8 cellular contexts compared by ENCODE assay signal in the genomic region with DNA sequence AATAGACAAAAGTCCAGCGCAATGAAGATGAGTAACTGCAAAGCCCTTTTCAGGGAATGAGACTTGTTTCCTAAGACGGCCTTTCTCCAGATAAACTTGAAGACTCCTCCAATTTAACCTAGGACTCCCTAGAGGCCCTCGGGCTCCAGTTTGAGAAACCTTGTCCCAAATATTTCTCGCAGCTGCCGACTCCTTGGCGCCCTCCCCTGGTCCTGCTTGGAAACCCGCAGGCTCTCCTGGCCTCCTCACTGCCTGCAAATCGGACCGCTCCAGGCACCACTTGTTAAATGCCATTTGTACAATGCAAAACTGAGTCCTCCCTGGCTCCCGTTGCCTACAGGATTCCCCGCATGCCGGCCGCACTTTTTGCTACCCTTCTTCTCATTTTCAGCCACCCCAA. TPM values are rescaled to one million over a fixed set of nuclear protein-coding genes. Genes with fewer than 3 reads are reported as not detected.
DNase-seq lines count a peak whose midpoint lies in the region; TF ChIP-seq lines count a peak whose summit lies in the region.

No MANE protein-coding gene starts in this region.

- no peaks in the 10 kb centered on the region for H3K9me2 ChIP-seq in Karpas-422 (replicated peaks; ENCODE audit: insufficient read depth, low read length)

- H3K36me3 ChIP-seq in Karpas-422 (ENCODE audit: insufficient read depth, low read length): no peaks in the 10 kb centered on the region
- H3K36me3 ChIP-seq in iPS DF 6.9 (ENCODE audit: control insufficient read depth, insufficient read depth, low read length): no peaks in the 10 kb centered on the region
- H3K36me3 ChIP-seq in effector memory CD4-positive, alpha-beta T cell (ENCODE audit: control insufficient read depth, insufficient read depth, low read length): no peaks in the 10 kb centered on the region

- no peak overlapping the region for H3K4me2 ChIP-seq in Karpas-422 (ENCODE audit: low read depth, low read length, poor library complexity, severe bottlenecking)

- H3K9ac ChIP-seq in Karpas-422 (ENCODE audit: low read length): no peak overlapping the region

- peak; percentile 62 for DNase-seq in DMS53 (lab: John Stamatoyannopoulos, UW)
- no peak for DNase-seq in DMS53 treated with DMSO at 0.1 percent for 48 hours (lab: John Stamatoyannopoulos, UW; ENCODE audit: unreplicated experiment)
- DNase-seq in Karpas-422: peak; percentile 66
- peak; percentile 27 for DNase-seq in iPS DF 6.9 (ENCODE audit: low read depth, low spot score)
- DNase-seq in ureter (ENCODE audit: low spot score): peak; percentile 42
- DNase-seq in activated gamma-delta T cell treated with Interleukin-2 at 50 U/mL for 16 hours: no peak
- no peak for DNase-seq in effector memory CD4-positive, alpha-beta T cell

- no peaks in the 10 kb centered on the region for H3K4me1 ChIP-seq in Karpas-422 (ENCODE audit: low read length)
- peaks cover 2% of the 10 kb centered on the region; the same call in 1 of the 2 replicates for H3K4me1 ChIP-seq in iPS DF 6.9 (ENCODE audit: control insufficient read depth, insufficient read depth, low read length)
- H3K4me1 ChIP-seq in effector memory CD4-positive, alpha-beta T cell (ENCODE audit: control insufficient read depth, insufficient read depth, low read length, poor library complexity, severe bottlenecking): no peaks in the 10 kb centered on the region

- no CpG with 5 or more reads among the region's 13 CpGs for WGBS in iPS DF 6.9 (ENCODE audit: insufficient coverage, insufficient read length)

- H3K9me3 ChIP-seq in Karpas-422 (ENCODE audit: low read length) (peaks cover 6% of the 10 kb centered on the region), iPS DF 6.9 (ENCODE audit: control insufficient read depth, insufficient read depth, low read length) (no peaks in the 10 kb centered on the region)
- no peaks in the 10 kb centered on the region for H3K9me3 ChIP-seq in effector memory CD4-positive, alpha-beta T cell (ENCODE audit: control insufficient read depth, low read length)

- H2AFZ ChIP-seq in Karpas-422 (ENCODE audit: low read length): no peak overlapping the region

- H3K4me3 ChIP-seq in Karpas-422 (ENCODE audit: low read length): no peak overlapping the region
- no peak overlapping the region for H3K4me3 ChIP-seq in iPS DF 6.9 (ENCODE audit: low read length)
- H3K4me3 ChIP-seq in effector memory CD4-positive, alpha-beta T cell (ENCODE audit: insufficient read depth, low read depth, low read length, poor library complexity, severe bottlenecking): no peak overlapping the region

- H3K27me3 ChIP-seq in Karpas-422 (ENCODE audit: low read length) (no peaks in the 10 kb centered on the region), iPS DF 6.9 (ENCODE audit: control insufficient read depth, insufficient read depth, low read length) (no peaks in the 10 kb centered on the region)
- H3K27me3 ChIP-seq in effector memory CD4-positive, alpha-beta T cell (replicated peaks; ENCODE audit: control insufficient read depth, insufficient read depth, low read length, poor library complexity, severe bottlenecking): no peaks in the 10 kb centered on the region

- no peaks in the 10 kb centered on the region for H3K79me2 ChIP-seq in Karpas-422 (ENCODE audit: low read length)

- H3K27ac ChIP-seq in Karpas-422 (ENCODE audit: low read length): no peak overlapping the region
- no peak overlapping the region for H3K27ac ChIP-seq in VCaP
- H3K27ac ChIP-seq in iPS DF 6.9 (ENCODE audit: low read length): no peak overlapping the region
- H3K27ac ChIP-seq in effector memory CD4-positive, alpha-beta T cell (ENCODE audit: insufficient read depth, low read length, poor library complexity, severe bottlenecking): no peak overlapping the region

- peak; percentile 71 for TF ChIP-seq CTCF in VCaP (conservative IDR thresholded peaks at IDR 0.05)

- no peaks in the 10 kb centered on the region for H4K20me1 ChIP-seq in Karpas-422 (ENCODE audit: insufficient read depth, low read depth, low read length)

RNA-seq across cellular contexts. Expression of gene MUC4, which starts 36.8 kb away (rescaled TPM):
- not detected in 2 replicates for total RNA-seq in Karpas-422 (2014; rRNA removed; shearing (Covaris generic); ENCODE audit: low replicate concordance)
- 0.08 TPM for total RNA-seq in ureter

RNA-seq across cellular contexts. Expression of gene MUC20, which starts 54.1 kb away (rescaled TPM):
- 0.22 and 1.6 TPM in 2 replicates for total RNA-seq in Karpas-422 (2014; rRNA removed; shearing (Covaris generic); ENCODE audit: low replicate concordance)
- 84.4 TPM for total RNA-seq in ureter

Comparison
In these comparisons a context has a peak if more than half of its experiments do, and no peak if none do; other contexts are left out.
1. DNase-seq: peak in DMS53 (single experiment), Karpas-422 (single experiment), iPS DF 6.9 (single experiment) and ureter (single experiment); none in DMS53 treated with DMSO at 0.1 percent for 48 hours (single experiment), activated gamma-delta T cell treated with Interleukin-2 at 50 U/mL for 16 hours (single experiment) and effector memory CD4-positive, alpha-beta T cell (0 of 3).
2. RNA of gene MUC20, which starts 54.1 kb away (total RNA-seq): 84.4 TPM in ureter (single experiment); 0.22 to 1.6 TPM in Karpas-422; every median in the first group is over 10 times any median in the second.